Comparison of ENCODE assay signal across 19 cellular contexts in the genomic region with DNA sequence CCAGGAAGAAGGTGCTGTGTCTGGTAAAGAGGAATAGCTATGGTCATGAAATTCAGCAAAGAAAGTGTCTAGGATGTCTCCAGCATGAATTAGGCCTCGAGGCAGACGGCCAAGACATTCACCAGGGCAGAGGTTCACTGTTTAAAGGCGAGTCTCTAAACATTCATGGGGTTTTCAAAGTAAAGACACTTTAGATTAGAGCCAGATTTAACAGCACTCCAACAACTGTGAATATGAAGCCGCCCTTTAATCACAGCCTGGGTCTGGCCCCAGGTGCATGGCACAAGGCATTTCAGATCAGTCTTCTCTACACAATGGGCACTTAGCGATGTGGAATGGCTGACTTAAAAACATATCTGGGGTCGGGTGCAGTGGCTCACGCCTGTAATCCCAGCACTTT.
DNase-seq lines count a peak whose midpoint lies in the region; ATAC-seq, FAIRE-seq and TF ChIP-seq lines count a peak whose summit lies in the region.
"Had no signal": no experiment of that assay in that cellular context is flagged by ENCODE, and none has a peak within 500 bp of the region (broad histone marks: within the 10 kb centered on the region; RNA-seq: fewer than 3 reads in every experiment).

No MANE protein-coding gene starts in this region.

- H3K56ac ChIP-seq in mesendoderm (ENCODE audit: low read length): no peak overlapping the region

- H3K9ac ChIP-seq in mammary epithelial cell (ENCODE audit: insufficient read depth, low read length) (no peak overlapping the region), mesendoderm (ENCODE audit: low read length) (no peak overlapping the region)

- no peak overlapping the region for H3K4me2 ChIP-seq in mammary epithelial cell (ENCODE audit: insufficient read depth, low read depth, low read length)
- no peak overlapping the region for H3K4me2 ChIP-seq in mesendoderm (ENCODE audit: low read length)

- H3K79me2 ChIP-seq in mammary epithelial cell (ENCODE audit: insufficient read depth, low read length) (peaks cover 2% of the 10 kb centered on the region), mesendoderm (ENCODE audit: control insufficient read depth, insufficient read depth, low read length) (no peaks in the 10 kb centered on the region)

- H3K27ac Mint-ChIP-seq in MCF 10A (ENCODE audit: low read depth, unreplicated experiment) (peak overlapping the region; percentile 7), chondrocyte (ENCODE audit: unreplicated experiment) (peak overlapping the region; percentile 24)
- H3K27ac Mint-ChIP-seq: HFFc6 had no signal

- POLR2A ChIA-PET in MCF 10A (lab: Yijun Ruan, JAX): interaction anchor here (1.0 kb wide), 1 partner anchor 93 kb away, joined by 3 read pairs; no protein-coding TSS in a partner anchor

- no peaks in the 10 kb centered on the region for H3K27me3 ChIP-seq in mammary epithelial cell (ENCODE audit: insufficient read depth, low read length)
- no peaks in the 10 kb centered on the region for H3K27me3 ChIP-seq in mesendoderm (ENCODE audit: insufficient read depth, low read length, poor library complexity)

- in situ Hi-C loops in mammary epithelial cell (cut with MboI; ENCODE audit: low sequenced_read_pairs in 2 of 2): no loop called here

- H3K4me1 ChIP-seq in mammary epithelial cell (ENCODE audit: insufficient read depth, low read length) (peaks cover 11% of the 10 kb centered on the region), mucosa of descending colon (ENCODE audit: low read depth) (peaks cover 20% of the 10 kb centered on the region), mesendoderm (ENCODE audit: control insufficient read depth, low read depth, low read length) (peaks cover 2% of the 10 kb centered on the region)
- H3K4me1 ChIP-seq: Caco-2 had no signal

- H3K4ac ChIP-seq in mesendoderm (ENCODE audit: low read depth, low read length): no peak overlapping the region

- no peak overlapping the region for H4K8ac ChIP-seq in mesendoderm (ENCODE audit: low read depth, low read length)

- CTCF ChIA-PET in MCF 10A (lab: Yijun Ruan, JAX) (interaction anchor here (1.2 kb wide), 1 partner anchor 51 kb away, joined by 3 read pairs; no protein-coding TSS in a partner anchor), mammary epithelial cell (lab: Charles Lee; ENCODE audit: low non-redundant PET) (no interaction called here)

- dilution Hi-C loops in mammary epithelial cell (cut with HindIII; ENCODE audit: low sequenced_read_pairs): no loop called here

- no peak overlapping the region for H4K5ac ChIP-seq in mesendoderm (ENCODE audit: low read length)

- H3K79me1 ChIP-seq in mesendoderm (ENCODE audit: low read length): no peaks in the 10 kb centered on the region

- no peak overlapping the region for H3K4me3 ChIP-seq in mammary epithelial cell (replicated peaks in 1 of 3; ENCODE audit: insufficient read depth in 1 of 3, low read depth in 2 of 3, low read length in 3 of 3)
- no peak overlapping the region for H3K4me3 ChIP-seq in mucosa of descending colon
- H3K4me3 ChIP-seq in mesendoderm (ENCODE audit: low read length): no peak overlapping the region
- H3K4me3 ChIP-seq: SK-N-MC had no signal

- no peak overlapping the region for H3K23ac ChIP-seq in mesendoderm (ENCODE audit: low read length)

- intact Hi-C loops in MCF 10A (cut with micrococcal nuclease) (no loop called here), mammary epithelial cell (cut with micrococcal nuclease) (no loop called here), mucosa of descending colon (cut with DNase I, micrococcal nuclease) (no loop called here)

- no peaks in the 10 kb centered on the region for H3K27me3 Mint-ChIP-seq in MCF 10A (ENCODE audit: insufficient read depth, unreplicated experiment)
- no peaks in the 10 kb centered on the region for H3K27me3 Mint-ChIP-seq in chondrocyte (ENCODE audit: low read depth)

- no peak overlapping the region for H3K18ac ChIP-seq in mesendoderm (ENCODE audit: low read length)

- H2BK15ac ChIP-seq in mesendoderm (replicated peaks; ENCODE audit: low read depth): no peak overlapping the region

- no peak overlapping the region for H2BK5ac ChIP-seq in mesendoderm (ENCODE audit: low read length)

- no peak overlapping the region for H2AK5ac ChIP-seq in mesendoderm (ENCODE audit: low read length)

- H3K9me3 Mint-ChIP-seq in MCF 10A (ENCODE audit: unreplicated experiment) (no peaks in the 10 kb centered on the region), chondrocyte (ENCODE audit: low read depth) (no peaks in the 10 kb centered on the region)
- H3K9me3 Mint-ChIP-seq: HFFc6 had no signal

- H3K4me3 Mint-ChIP-seq in MCF 10A (ENCODE audit: unreplicated experiment) (no peak overlapping the region), chondrocyte (ENCODE audit: unreplicated experiment) (no peak overlapping the region)
- H3K4me3 Mint-ChIP-seq: HFFc6 had no signal

- H4K20me1 ChIP-seq in mammary epithelial cell (ENCODE audit: insufficient read depth, low read length): no peaks in the 10 kb centered on the region

- H3K9me3 ChIP-seq in mammary epithelial cell (replicated peaks; ENCODE audit: insufficient read depth, low read length): no peaks in the 10 kb centered on the region
- no peaks in the 10 kb centered on the region for H3K9me3 ChIP-seq in mucosa of descending colon
- H3K9me3 ChIP-seq: Caco-2 had no signal

- H2BK120ac ChIP-seq in mesendoderm (ENCODE audit: low read depth, low read length): no peak overlapping the region

- no peaks in the 10 kb centered on the region for H3K36me3 ChIP-seq in mammary epithelial cell (ENCODE audit: insufficient read depth, low read length)
- no peaks in the 10 kb centered on the region for H3K36me3 ChIP-seq in mucosa of descending colon (ENCODE audit: low read depth)
- no peaks in the 10 kb centered on the region for H3K36me3 ChIP-seq in mesendoderm (ENCODE audit: control insufficient read depth, insufficient read depth, low read length)

- H3K27ac ChIP-seq in mammary epithelial cell (ENCODE audit: insufficient read depth, low read depth, low read length) (no peak overlapping the region), mesendoderm (ENCODE audit: low read depth, low read length) (no peak overlapping the region)
- H3K27ac ChIP-seq: SK-N-MC had no signal

- no peak overlapping the region for H2AFZ ChIP-seq in mammary epithelial cell (ENCODE audit: low read depth, low read length)

- peaks cover 38% of the 10 kb centered on the region for H3K4me1 Mint-ChIP-seq in MCF 10A (ENCODE audit: insufficient read depth, unreplicated experiment)
- peaks cover 61% of the 10 kb centered on the region for H3K4me1 Mint-ChIP-seq in chondrocyte (ENCODE audit: low read depth)

- ATAC-seq in mucosa of descending colon (peak; percentile 68), HG03521 (IDR thresholded peaks at IDR 0.05; ENCODE audit: unreplicated experiment) (no peak)
- ATAC-seq: Panc1, Right ventricle myocardium inferior had no signal

- FAIRE-seq in H54 (lab: Jason Lieb, UNC): no peak

- 97% methylated on average over 7 of the region's 7 CpGs for WGBS in mammary epithelial cell (ENCODE audit: low coverage, missing lambda C conversion rate)
- WGBS in mesendoderm (ENCODE audit: extremely low coverage, insufficient coverage, low lambda C conversion rate): no CpG with 5 or more reads among the region's 7 CpGs

- TF ChIP-seq CTCF in MCF 10A (IDR thresholded peaks at IDR 0.05; ENCODE audit: unreplicated experiment) (no peak), mammary epithelial cell (conservative IDR thresholded peaks at IDR 0.05 in 1 of 2, IDR thresholded peaks at IDR 0.05 in 1 of 2; ENCODE audit: extremely low read depth in 1 of 2, insufficient read depth in 1 of 2, low read depth in 1 of 2, low read length in 2 of 2) (no peak), chondrocyte (IDR thresholded peaks at IDR 0.05) (no peak), mucosa of descending colon (IDR thresholded peaks at IDR 0.05) (no peak)

- H3K36me3 Mint-ChIP-seq in MCF 10A (ENCODE audit: insufficient read depth, unreplicated experiment) (no peaks in the 10 kb centered on the region), chondrocyte (ENCODE audit: low read depth) (peaks cover 6% of the 10 kb centered on the region)

- TF ChIP-seq POLR2A in H54 (IDR thresholded peaks at IDR 0.05; ENCODE audit: low read depth, low read length): no peak

- BruUV-seq in MCF 10A (replicated peaks; lab: Mats Ljungman, UMichigan) (no TSS peak), mammary epithelial cell (replicated peaks; lab: Mats Ljungman, UMichigan) (no TSS peak)

- DNase-seq in MCF 10A (ENCODE audit: unreplicated experiment) (no peak), mammary epithelial cell (no peak), chondrocyte (ENCODE audit: low spot score) (no peak), mucosa of descending colon (peak in 2 of 3 donors; percentile 45 to 61), H54 (ENCODE audit: insufficient read length, low spot score) (no peak), UCSD-AML1 (lab: John Stamatoyannopoulos, UW; ENCODE audit: unreplicated experiment) (no peak), mesendoderm (no peak)
- DNase-seq: Caco-2, DMS79, HFFc6, Karpas-422, NCI-H1930, NCI-H2171 treated with DMSO at 0.1 percent for 48 hours, NCI-H510A, NCI-H82 had no signal

Comparison
In these comparisons a context has a peak if more than half of its experiments do, and no peak if none do; other contexts are left out.
1. DNase-seq: peak in mucosa of descending colon (2 of 3); none in MCF 10A (single experiment), mammary epithelial cell (single experiment), chondrocyte (single experiment), H54 (single experiment), UCSD-AML1 (single experiment) and mesendoderm (single experiment).